In genomic region chr1:229048221-229048620, GRCh38 we compare ENCODE assay signal across 29 cellular contexts.
"Had no signal": no experiment of that assay in that cellular context is flagged by ENCODE, and none has a peak within 500 bp of the region (broad histone marks: within the 10 kb centered on the region; RNA-seq: fewer than 3 reads in every experiment).

No MANE protein-coding gene starts in this region.

- H3K27me3 ChIP-seq: esophagus muscularis mucosa, pancreas, right lobe of liver, suprapubic skin, thyroid gland, vagina had no signal

- DNase-seq: dermis blood vessel endothelial cell; effector memory CD4-positive, alpha-beta T cell; foreskin melanocyte; glutamatergic neuron; hypothalamus; immature natural killer cell; kidney glomerular epithelial cell; left colon; left ventricle myocardium superior; lower lobe of right lung; natural killer cell; occipital lobe; pancreas; retina; right lobe of liver; stimulated activated CD4-positive, alpha-beta T cell treated with anti-CD3 and anti-CD28 coated beads, Interleukin-12 subunit alpha, Interleukin-12 subunit beta, amount 100 ng/mL, for 4 hours; stimulated activated CD4-positive, alpha-beta T cell treated with anti-CD3 and anti-CD28 coated beads, Interleukin-1b, Interleukin-23, amount 100 ng/mL, for 48 hours; stimulated activated CD4-positive, alpha-beta T cell treated with anti-CD3 and anti-CD28 coated beads, Interleukin-4, amount 100 ng/mL, for 1 hour; stimulated activated CD8-positive, alpha-beta memory T cell treated with anti-CD3 and anti-CD28 coated beads, Interleukin-4, amount 100 ng/mL, for 48 hours; stimulated activated naive CD4-positive, alpha-beta T cell; stimulated activated naive CD8-positive, alpha-beta T cell treated with anti-CD3 and anti-CD28 coated beads, Interleukin-15, amount 100 ng/mL, for 72 hours; thyroid gland; trophoblast cell had no signal

- H3K4me1 Mint-ChIP-seq: immature natural killer cell; stimulated activated naive CD8-positive, alpha-beta T cell treated with anti-CD3 and anti-CD28 coated beads, Interleukin-15, amount 100 ng/mL, for 72 hours had no signal

- H3K4me3 Mint-ChIP-seq: immature natural killer cell; natural killer cell; stimulated activated naive CD8-positive, alpha-beta T cell treated with anti-CD3 and anti-CD28 coated beads, Interleukin-15, amount 100 ng/mL, for 72 hours had no signal

- H3K9me3 ChIP-seq: lower lobe of right lung, pancreas, right lobe of liver, suprapubic skin, thyroid gland, vagina had no signal

- H3K27ac Mint-ChIP-seq: immature natural killer cell, natural killer cell had no signal

- H3K9me3 Mint-ChIP-seq: natural killer cell had no signal

- H3K27me3 Mint-ChIP-seq: stimulated activated naive CD8-positive, alpha-beta T cell treated with anti-CD3 and anti-CD28 coated beads, Interleukin-15, amount 100 ng/mL, for 72 hours had no signal

- H3K4me3 ChIP-seq: coronary artery, esophagus muscularis mucosa, lower lobe of right lung, pancreas, right lobe of liver, smooth muscle cell, suprapubic skin, thyroid gland, vagina had no signal

- H3K27ac ChIP-seq: coronary artery, esophagus muscularis mucosa, lower lobe of right lung, pancreas, right lobe of liver, suprapubic skin, thyroid gland, vagina had no signal

- H3K4me1 ChIP-seq: esophagus muscularis mucosa, lower lobe of right lung, pancreas, right lobe of liver, suprapubic skin, thyroid gland, vagina had no signal

- ATAC-seq: left colon; left ventricle myocardium superior; lower lobe of right lung; natural killer cell; pancreas; right lobe of liver; stimulated activated naive CD8-positive, alpha-beta T cell treated with anti-CD3 and anti-CD28 coated beads, Interleukin-15, amount 100 ng/mL, for 72 hours had no signal

- H3K36me3 ChIP-seq: esophagus muscularis mucosa, lower lobe of right lung, pancreas, right lobe of liver, suprapubic skin, thyroid gland, vagina had no signal

- FAIRE-seq: endothelial cell of umbilical vein, pancreas had no signal

- H3K4me2 ChIP-seq: smooth muscle cell had no signal
